Comparison of ENCODE assay signal across 38 cellular contexts in the genomic region with DNA sequence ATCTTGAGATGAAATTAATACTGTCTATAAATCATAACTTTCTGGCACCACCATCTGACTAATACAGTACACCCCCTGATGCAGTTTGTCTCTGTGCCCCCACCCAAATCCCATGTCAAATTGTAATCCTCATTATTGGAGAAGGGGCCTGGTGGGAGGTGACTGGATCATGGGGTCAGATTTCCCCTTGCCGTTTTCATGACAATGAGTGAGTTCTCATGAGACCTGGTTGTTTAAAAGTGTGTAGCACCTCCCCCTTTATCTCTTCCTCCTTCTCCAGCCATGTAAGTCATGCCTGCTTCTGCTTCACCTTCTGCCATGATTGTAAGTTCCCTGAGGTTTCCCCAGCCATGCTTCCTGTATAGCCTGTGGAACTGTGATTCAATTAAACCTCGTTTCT.
"Had no signal": no experiment of that assay in that cellular context is flagged by ENCODE, and none has a peak within 500 bp of the region (broad histone marks: within the 10 kb centered on the region; RNA-seq: fewer than 3 reads in every experiment).

No MANE protein-coding gene starts in this region.

- H3K4me1 ChIP-seq: adrenal gland, body of pancreas, breast epithelium, colonic mucosa, heart right ventricle had no signal

- H3K4me3 ChIP-seq: adrenal gland, body of pancreas, breast epithelium, cardiac muscle cell, colonic mucosa, heart right ventricle had no signal

- H3K36me3 ChIP-seq: adrenal gland, breast epithelium, cardiac muscle cell, colonic mucosa, heart right ventricle, WERI-Rb-1 had no signal

- FAIRE-seq: endometrium, endothelial cell of umbilical vein, frontal cortex had no signal

- H3K27ac ChIP-seq: adrenal gland, body of pancreas, breast epithelium, cardiac muscle cell, colonic mucosa, epithelial cell of prostate, heart right ventricle, WERI-Rb-1 had no signal

- ATAC-seq: activated CD4-positive, alpha-beta T cell treated with anti-CD3 and anti-CD28 coated beads for 36 hours; activated CD8-positive, alpha-beta memory T cell treated with anti-CD3 and anti-CD28 coated beads, Interleukin-2, amount 10 ng/mL, durations not matched to agents 7 days and 5 days; activated CD8-positive, alpha-beta T cell treated with anti-CD3 and anti-CD28 coated beads, Interleukin-2, amount 10 ng/mL, durations not matched to agents 7 days and 5 days; activated naive CD8-positive, alpha-beta T cell treated with anti-CD3 and anti-CD28 coated beads, Interleukin-2, amount 50 U/mL, for 24 hours; body of pancreas; heart right ventricle; T-helper 17 cell had no signal

- H3K4me3 Mint-ChIP-seq: activated CD4-positive, alpha-beta memory T cell treated with anti-CD3 and anti-CD28 coated beads for 36 hours; activated CD4-positive, alpha-beta T cell treated with anti-CD3 and anti-CD28 coated beads for 36 hours; activated CD4-positive, alpha-beta T cell treated with anti-CD3 and anti-CD28 coated beads, Interleukin-2, amount 10 ng/mL, durations not matched to agents 24 days and 14 days; activated CD8-positive, alpha-beta memory T cell treated with anti-CD3 and anti-CD28 coated beads, Interleukin-2, amount 10 ng/mL, durations not matched to agents 7 days and 5 days; activated CD8-positive, alpha-beta T cell treated with anti-CD3 and anti-CD28 coated beads, Interleukin-2, amount 10 ng/mL, durations not matched to agents 7 days and 5 days; activated naive CD4-positive, alpha-beta T cell treated with anti-CD3 and anti-CD28 coated beads for 36 hours; activated naive CD4-positive, alpha-beta T cell treated with anti-CD3 and anti-CD28 coated beads, Interleukin-2, amount 50 U/mL, for 24 hours; activated naive CD8-positive, alpha-beta T cell treated with anti-CD3 and anti-CD28 coated beads for 36 hours; activated naive CD8-positive, alpha-beta T cell treated with anti-CD3 and anti-CD28 coated beads, Interleukin-2, amount 50 U/mL, for 24 hours; activated T-helper 1 cell treated with anti-CD3 and anti-CD28 coated beads, Interleukin-12 subunit alpha, Interleukin-12 subunit beta, Interleukin-2, Interleukin-4 antibody, amounts not matched to agents 30 ng/mL and 10 ng/mL and 1 ng/mL, durations not matched to agents 14 hours and 24 hours and 36 hours; T-helper 17 cell; T-helper 2 cell treated with Interferon-gamma antibody and Interleukin-4, amounts not matched to agents 5 μg/mL and 100 μg/mL, for 36 hours had no signal

- H3K27ac Mint-ChIP-seq: activated CD4-positive, alpha-beta memory T cell treated with anti-CD3 and anti-CD28 coated beads for 36 hours; activated CD4-positive, alpha-beta T cell treated with anti-CD3 and anti-CD28 coated beads for 36 hours; activated CD4-positive, alpha-beta T cell treated with anti-CD3 and anti-CD28 coated beads, Interleukin-2, amount 10 ng/mL, durations not matched to agents 24 days and 14 days; activated CD8-positive, alpha-beta memory T cell treated with anti-CD3 and anti-CD28 coated beads, Interleukin-2, amount 10 ng/mL, durations not matched to agents 7 days and 5 days; activated CD8-positive, alpha-beta T cell treated with anti-CD3 and anti-CD28 coated beads, Interleukin-2, amount 10 ng/mL, durations not matched to agents 7 days and 5 days; activated naive CD4-positive, alpha-beta T cell treated with anti-CD3 and anti-CD28 coated beads for 36 hours; activated naive CD4-positive, alpha-beta T cell treated with anti-CD3 and anti-CD28 coated beads, Interleukin-2, amount 50 U/mL, for 24 hours; activated naive CD8-positive, alpha-beta T cell treated with anti-CD3 and anti-CD28 coated beads for 36 hours; activated naive CD8-positive, alpha-beta T cell treated with anti-CD3 and anti-CD28 coated beads, Interleukin-2, amount 50 U/mL, for 24 hours; activated T-helper 1 cell treated with anti-CD3 and anti-CD28 coated beads, Interleukin-12 subunit alpha, Interleukin-12 subunit beta, Interleukin-2, Interleukin-4 antibody, amounts not matched to agents 30 ng/mL and 10 ng/mL and 1 ng/mL, durations not matched to agents 14 hours and 24 hours and 36 hours; activated T-helper 2 cell treated with anti-CD3 and anti-CD28 coated beads, Interferon-gamma antibody, Interleukin-2, Interleukin-4, amounts not matched to agents 10 μg/mL and 5 μg/mL and 100 μg/mL, durations not matched to agents 14 hours and 24 hours and 36 hours; T-helper 17 cell; T-helper 2 cell treated with Interferon-gamma antibody and Interleukin-4, amounts not matched to agents 5 μg/mL and 100 μg/mL, for 36 hours had no signal

- H3K27me3 Mint-ChIP-seq: activated CD4-positive, alpha-beta memory T cell treated with anti-CD3 and anti-CD28 coated beads for 36 hours; activated CD4-positive, alpha-beta T cell treated with anti-CD3 and anti-CD28 coated beads for 36 hours; activated CD4-positive, alpha-beta T cell treated with anti-CD3 and anti-CD28 coated beads, Interleukin-2, amount 10 ng/mL, durations not matched to agents 24 days and 14 days; activated CD8-positive, alpha-beta memory T cell treated with anti-CD3 and anti-CD28 coated beads, Interleukin-2, amount 10 ng/mL, durations not matched to agents 7 days and 5 days; activated naive CD4-positive, alpha-beta T cell treated with anti-CD3 and anti-CD28 coated beads, Interleukin-2, amount 50 U/mL, for 24 hours; activated naive CD8-positive, alpha-beta T cell treated with anti-CD3 and anti-CD28 coated beads for 36 hours; activated naive CD8-positive, alpha-beta T cell treated with anti-CD3 and anti-CD28 coated beads, Interleukin-2, amount 50 U/mL, for 24 hours; T-helper 17 cell had no signal

- H3K27me3 ChIP-seq: adrenal gland, body of pancreas, breast epithelium, cardiac muscle cell, colonic mucosa, heart right ventricle had no signal

- DNase-seq: activated CD4-positive, alpha-beta memory T cell treated with anti-CD3 and anti-CD28 coated beads for 36 hours; activated CD4-positive, alpha-beta T cell treated with anti-CD3 and anti-CD28 coated beads for 36 hours; activated CD4-positive, alpha-beta T cell treated with anti-CD3 and anti-CD28 coated beads, Interleukin-2, amount 10 ng/mL, durations not matched to agents 24 days and 14 days; activated CD4-positive, CD25-positive, alpha-beta regulatory T cell; activated CD4-positive, CD25-positive, alpha-beta regulatory T cell treated with anti-CD3 and anti-CD28 coated beads, Interleukin-2, amount 50 U/mL, for 72 hours; activated CD8-positive, alpha-beta memory T cell treated with anti-CD3 and anti-CD28 coated beads, Interleukin-2, amount 10 ng/mL, durations not matched to agents 7 days and 5 days; activated CD8-positive, alpha-beta memory T cell treated with anti-CD3 and anti-CD28 coated beads, Interleukin-2, amount 50 U/mL, for 4 hours; activated CD8-positive, alpha-beta T cell treated with anti-CD3 and anti-CD28 coated beads, Interleukin-2, amount 10 ng/mL, durations not matched to agents 7 days and 5 days; activated effector memory CD4-positive, alpha-beta T cell treated with anti-CD3 and anti-CD28 coated beads, Interleukin-2, amount 50 U/mL, for 16 hours; activated naive CD4-positive, alpha-beta T cell treated with anti-CD3 and anti-CD28 coated beads for 36 hours; activated naive CD8-positive, alpha-beta T cell treated with anti-CD3 and anti-CD28 coated beads for 36 hours; activated naive CD8-positive, alpha-beta T cell treated with anti-CD3 and anti-CD28 coated beads, Interleukin-2, amount 50 U/mL, for 24 hours; activated T-cell treated with anti-CD3 and anti-CD28 coated beads, Interleukin-2, amount 50 U/mL, for 1 hour; activated T-cell treated with anti-CD3 and anti-CD28 coated beads, Interleukin-2, amount 50 U/mL, for 48 hours; adrenal gland; amygdala; aorta; body of pancreas; central memory CD4-positive, alpha-beta T cell; cerebellar nuclear complex; colonic mucosa; effector CD8-positive, alpha-beta T cell; foreskin fibroblast; heart right ventricle; T-helper 1 cell; T-helper 17 cell; T1000; WERI-Rb-1 had no signal

- H3K4me1 Mint-ChIP-seq: activated CD4-positive, alpha-beta T cell treated with anti-CD3 and anti-CD28 coated beads for 36 hours; activated CD4-positive, alpha-beta T cell treated with anti-CD3 and anti-CD28 coated beads, Interleukin-2, amount 10 ng/mL, durations not matched to agents 24 days and 14 days; activated CD8-positive, alpha-beta memory T cell treated with anti-CD3 and anti-CD28 coated beads, Interleukin-2, amount 10 ng/mL, durations not matched to agents 7 days and 5 days; activated naive CD4-positive, alpha-beta T cell treated with anti-CD3 and anti-CD28 coated beads, Interleukin-2, amount 50 U/mL, for 24 hours; activated naive CD8-positive, alpha-beta T cell treated with anti-CD3 and anti-CD28 coated beads for 36 hours; activated naive CD8-positive, alpha-beta T cell treated with anti-CD3 and anti-CD28 coated beads, Interleukin-2, amount 50 U/mL, for 24 hours; T-helper 17 cell had no signal

- H3K9me3 ChIP-seq: adrenal gland, body of pancreas, breast epithelium, colonic mucosa, heart right ventricle had no signal

- H3K9me3 Mint-ChIP-seq: activated naive CD4-positive, alpha-beta T cell treated with anti-CD3 and anti-CD28 coated beads for 36 hours; activated T-helper 1 cell treated with anti-CD3 and anti-CD28 coated beads, Interleukin-12 subunit alpha, Interleukin-12 subunit beta, Interleukin-2, Interleukin-4 antibody, amounts not matched to agents 30 ng/mL and 10 ng/mL and 1 ng/mL, durations not matched to agents 14 hours and 24 hours and 36 hours; activated T-helper 2 cell treated with anti-CD3 and anti-CD28 coated beads, Interferon-gamma antibody, Interleukin-2, Interleukin-4, amounts not matched to agents 10 μg/mL and 5 μg/mL and 100 μg/mL, durations not matched to agents 14 hours and 24 hours and 36 hours; T-helper 2 cell treated with Interferon-gamma antibody and Interleukin-4, amounts not matched to agents 5 μg/mL and 100 μg/mL, for 36 hours had no signal

- H3K36me3 Mint-ChIP-seq: activated CD4-positive, alpha-beta memory T cell treated with anti-CD3 and anti-CD28 coated beads for 36 hours; activated CD8-positive, alpha-beta memory T cell treated with anti-CD3 and anti-CD28 coated beads, Interleukin-2, amount 10 ng/mL, durations not matched to agents 7 days and 5 days; activated naive CD4-positive, alpha-beta T cell treated with anti-CD3 and anti-CD28 coated beads, Interleukin-2, amount 50 U/mL, for 24 hours; activated naive CD8-positive, alpha-beta T cell treated with anti-CD3 and anti-CD28 coated beads for 36 hours had no signal
